ENCODE assay signal across 9 cellular contexts in the genomic region with DNA sequence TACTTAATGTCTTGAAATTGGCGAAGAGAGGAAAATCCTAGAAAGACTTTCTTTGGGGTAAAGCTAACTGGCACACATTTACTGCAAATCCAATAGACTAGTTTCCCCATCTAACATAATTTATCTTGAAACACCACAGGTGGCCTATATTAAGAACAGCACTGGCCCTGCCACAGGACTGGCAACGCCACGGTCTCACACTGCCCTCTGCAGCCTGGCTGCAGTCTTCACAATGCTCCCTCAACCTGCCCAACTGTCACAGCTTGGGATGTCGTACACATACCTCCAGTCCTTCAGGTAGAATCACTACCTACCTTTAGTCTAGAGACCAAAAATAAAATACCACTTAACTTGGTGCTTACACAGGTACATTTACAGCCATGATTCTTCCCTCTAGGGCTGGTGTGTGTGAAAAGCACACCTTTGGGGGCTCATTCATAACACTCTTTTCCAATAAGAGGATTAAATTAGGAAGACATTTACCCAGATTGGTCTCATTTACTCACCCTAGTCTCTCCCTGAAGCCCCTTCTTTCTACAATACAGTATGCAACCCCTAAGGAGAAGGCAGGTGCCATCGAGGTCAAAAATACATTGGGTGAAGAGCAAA.
A peak's percentile ranks its signal among the peaks of the same experiment; 100 is the strongest.
DNase-seq lines count a peak whose midpoint lies in the region; ATAC-seq and TF ChIP-seq lines count a peak whose summit lies in the region.
"Had no signal": no experiment of that assay in that cellular context is flagged by ENCODE, and none has a peak within 500 bp of the region (broad histone marks: within the 10 kb centered on the region; RNA-seq: fewer than 3 reads in every experiment).

No MANE protein-coding gene starts in this region.

- no peak overlapping the region for H3K4me3 ChIP-seq in astrocyte of the cerebellum (ENCODE audit: low read depth, low read length)
- no peak overlapping the region for H3K4me3 ChIP-seq in sigmoid colon

- intact Hi-C loops in sigmoid colon (cut with DNase I): loop anchor here (5.0 to 10.0 kb wide), 5 partner anchors 516 to 1408 kb away; no protein-coding TSS in a partner anchor

- TF ChIP-seq CTCF in astrocyte of the cerebellum (IDR thresholded peaks at IDR 0.05; ENCODE audit: low read depth, low read length, missing control alignments) (peak; percentile 93), sigmoid colon (IDR thresholded peaks at IDR 0.05) (peak; percentile 59 to 84 (median 79))

- H3K27me3 ChIP-seq in sigmoid colon: no peaks in the 10 kb centered on the region

- in situ Hi-C loops in astrocyte of the cerebellum (cut with HindIII; ENCODE audit: low sequenced_read_pairs): loop anchor here (5.0 to 10.0 kb wide), 2 partner anchors 46 to 192 kb away; no protein-coding TSS in a partner anchor

- TF ChIP-seq POLR2A in sigmoid colon (IDR thresholded peaks at IDR 0.05): no peak

- TF ChIP-seq EP300 in sigmoid colon (IDR thresholded peaks at IDR 0.05): no peak

- no peaks in the 10 kb centered on the region for H3K9me3 ChIP-seq in sigmoid colon

- DNase-seq in C1 segment of cervical spinal cord (lab: John Stamatoyannopoulos, UW): peak in 8 of 14 donors; percentile 3 to 54 (median 16)
- peak; percentile 77 for DNase-seq in NCI-H526 treated with DMSO at 0.1 percent for 48 hours (lab: John Stamatoyannopoulos, UW)
- DNase-seq in astrocyte of the cerebellum (ENCODE audit: low read depth): peak; percentile 51
- peak; percentile 37 to 47 for DNase-seq in hippocampal formation (lab: John Stamatoyannopoulos, UW)
- peak; percentile 85 for DNase-seq in sigmoid colon
- DNase-seq in stimulated activated naive CD4-positive, alpha-beta T cell treated with Interleukin-2 at 50 U/mL for 16 hours (lab: John Stamatoyannopoulos, UW): no peak

- ATAC-seq in GM18867 (IDR thresholded peaks at IDR 0.05; ENCODE audit: unreplicated experiment): peak; percentile 96
- peak; percentile 78 for ATAC-seq in HG03354 (IDR thresholded peaks at IDR 0.05; ENCODE audit: poor library complexity, severe bottlenecking, unreplicated experiment)
- ATAC-seq: naive thymus-derived CD8-positive, alpha-beta T cell had no signal

- H3K27ac ChIP-seq in sigmoid colon: peak overlapping the region in 1 of 4 donors; percentile 29

- WGBS in sigmoid colon, 2 donors: 31 to 41% methylated on average over 5 of the region's 5 CpGs

- no peaks in the 10 kb centered on the region for H3K36me3 ChIP-seq in sigmoid colon

- H3K4me1 ChIP-seq in sigmoid colon: peaks cover 0 to 18% (median 1%) of the 10 kb centered on the region in 4 donors
